ENCODE assay signal across 1 cellular context in the genomic region with DNA sequence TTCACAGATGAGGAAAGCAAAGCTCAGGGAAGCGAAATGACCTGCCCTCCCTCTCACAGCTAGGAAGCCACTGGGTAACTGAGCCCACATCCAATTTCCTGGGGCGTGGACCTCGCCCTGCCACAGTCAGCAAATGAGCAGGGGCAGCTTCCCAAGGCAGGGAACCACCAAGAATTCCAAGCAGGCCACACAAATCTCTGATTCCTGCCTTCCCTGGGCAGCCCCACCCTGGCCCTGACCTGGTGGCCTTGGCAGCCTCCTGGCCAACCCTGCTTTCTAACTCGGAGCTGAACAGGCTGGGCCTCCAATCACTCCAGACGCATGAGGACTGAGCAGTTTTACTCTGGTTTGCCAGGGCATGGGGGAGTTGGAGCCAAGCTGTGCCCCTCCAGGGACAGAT.
TF ChIP-seq lines count a peak whose summit lies in the region.

No MANE protein-coding gene starts in this region.

TF ChIP-seq in IMR-90, 13 proteins besides CTCF, POLR2A, EP300 and RAD21 (continued from another document):
- TF ChIP-seq, protein P1, sequence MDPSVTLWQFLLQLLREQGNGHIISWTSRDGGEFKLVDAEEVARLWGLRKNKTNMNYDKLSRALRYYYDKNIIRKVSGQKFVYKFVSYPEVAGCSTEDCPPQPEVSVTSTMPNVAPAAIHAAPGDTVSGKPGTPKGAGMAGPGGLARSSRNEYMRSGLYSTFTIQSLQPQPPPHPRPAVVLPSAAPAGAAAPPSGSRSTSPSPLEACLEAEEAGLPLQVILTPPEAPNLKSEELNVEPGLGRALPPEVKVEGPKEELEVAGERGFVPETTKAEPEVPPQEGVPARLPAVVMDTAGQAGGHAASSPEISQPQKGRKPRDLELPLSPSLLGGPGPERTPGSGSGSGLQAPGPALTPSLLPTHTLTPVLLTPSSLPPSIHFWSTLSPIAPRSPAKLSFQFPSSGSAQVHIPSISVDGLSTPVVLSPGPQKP (IDR thresholded peaks at IDR 0.05; ENCODE audit: borderline replicate concordance, low read depth, low read length): no peak
- TF ChIP-seq NFE2L2 (IDR thresholded peaks at IDR 0.05; ENCODE audit: low read depth, low read length) (no peak), MXI1 (IDR thresholded peaks at IDR 0.05; ENCODE audit: borderline replicate concordance, low read depth, low read length) (no peak), RCOR1 (IDR thresholded peaks at IDR 0.05; ENCODE audit: insufficient replicate concordance, low read length) (no peak), CEBPB (IDR thresholded peaks at IDR 0.05; ENCODE audit: low read depth, low read length) (no peak), RFX5 (IDR thresholded peaks at IDR 0.05; ENCODE audit: low read depth, low read length) (no peak), SMC3 (IDR thresholded peaks at IDR 0.05; ENCODE audit: low read depth, low read length) (no peak), FOS (IDR thresholded peaks at IDR 0.05; ENCODE audit: low read depth, low read length) (no peak), MAFK (IDR thresholded peaks at IDR 0.05; ENCODE audit: low read depth, low read length) (no peak), CHD1 (IDR thresholded peaks at IDR 0.05; ENCODE audit: low read depth, low read length) (no peak)
- TF ChIP-seq, protein P2, sequence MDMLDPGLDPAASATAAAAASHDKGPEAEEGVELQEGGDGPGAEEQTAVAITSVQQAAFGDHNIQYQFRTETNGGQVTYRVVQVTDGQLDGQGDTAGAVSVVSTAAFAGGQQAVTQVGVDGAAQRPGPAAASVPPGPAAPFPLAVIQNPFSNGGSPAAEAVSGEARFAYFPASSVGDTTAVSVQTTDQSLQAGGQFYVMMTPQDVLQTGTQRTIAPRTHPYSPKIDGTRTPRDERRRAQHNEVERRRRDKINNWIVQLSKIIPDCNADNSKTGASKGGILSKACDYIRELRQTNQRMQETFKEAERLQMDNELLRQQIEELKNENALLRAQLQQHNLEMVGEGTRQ (IDR thresholded peaks at IDR 0.05; ENCODE audit: low read depth, low read length): no peak
